8 cellular contexts compared by ENCODE assay signal in genomic region chr1:70034403-70034802, GRCh38.
DNase-seq lines count a peak whose midpoint lies in the region; ATAC-seq and TF ChIP-seq lines count a peak whose summit lies in the region.

No MANE protein-coding gene starts in this region.

- WGBS in esophagus squamous epithelium, 2 donors = 47 to 50% methylated on average over 3 of the region's 3 CpGs

- H3K9ac ChIP-seq in HCT116 (ENCODE audit: low read length) = no peak overlapping the region

- H3K79me2 ChIP-seq in HCT116 (ENCODE audit: insufficient read depth, low read length) = no peaks in the 10 kb centered on the region
- H3K79me2 ChIP-seq in osteoblast (ENCODE audit: insufficient read depth, low read length) = no peaks in the 10 kb centered on the region

- H3K9me2 ChIP-seq in HCT116 (ENCODE audit: insufficient read depth) = no peaks in the 10 kb centered on the region

- H3K36me3 Mint-ChIP-seq in brain = peaks cover 16% of the 10 kb centered on the region

- TF ChIP-seq RAD21 in HCT116 (IDR thresholded peaks at IDR 0.05; ENCODE audit: low read depth) = peak; percentile 71

- H3K9me3 ChIP-seq in HCT116 (ENCODE audit: control insufficient read depth in 1 of 2, insufficient read depth in 1 of 2, low read depth in 1 of 2, low read length in 2 of 2) = no peaks in the 10 kb centered on the region
- H3K9me3 ChIP-seq in osteoblast (ENCODE audit: low read depth, low read length) = no peaks in the 10 kb centered on the region
- no peaks in the 10 kb centered on the region for H3K9me3 ChIP-seq in esophagus squamous epithelium

- no peaks in the 10 kb centered on the region for H3K36me3 ChIP-seq in HCT116 (ENCODE audit: control insufficient read depth in 1 of 2, insufficient read depth in 2 of 2, low read length in 2 of 2)
- H3K36me3 ChIP-seq in osteoblast (ENCODE audit: insufficient read depth, low read length) = no peaks in the 10 kb centered on the region
- H3K36me3 ChIP-seq in esophagus squamous epithelium = no peaks in the 10 kb centered on the region

- no peaks in the 10 kb centered on the region for H3K9me3 Mint-ChIP-seq in brain

- H3K4me2 ChIP-seq in HCT116 (ENCODE audit: low read length) (peak overlapping the region; percentile 19; the same call in 1 of the 2 replicates), osteoblast (ENCODE audit: insufficient read depth, low read length) (no peak overlapping the region)

- POLR2A ChIA-PET in HCT116 (lab: Charles Lee) = interaction anchor here (0.8 kb wide), 1 partner anchor 8 kb away, joined by 3 read pairs; no protein-coding TSS in a partner anchor

- no peak overlapping the region for H3K4me3 Mint-ChIP-seq in brain

- no peaks in the 10 kb centered on the region for H3K27me3 Mint-ChIP-seq in brain

- DNase-seq in HCT116 (ENCODE audit: low read depth, low spot score) (peak; percentile 29), NCI-H345 treated with DMSO at 0.1 percent for 48 hours (lab: John Stamatoyannopoulos, UW; ENCODE audit: unreplicated experiment) (peak; percentile 78), osteoblast (ENCODE audit: insufficient read length, low spot score, missing footprints) (no peak), hypothalamus (lab: John Stamatoyannopoulos, UW) (no peak), RPMI8226 (no peak), esophagus squamous epithelium (lab: John Stamatoyannopoulos, UW) (no peak)
- DNase-seq in activated CD8-positive, alpha-beta memory T cell treated with anti-CD3 and anti-CD28 coated beads for 24 hours = no peak

- BruUV-seq in HCT116 (replicated peaks; lab: Mats Ljungman, UMichigan) = no TSS peak

- ATAC-seq in HCT116 = peak; percentile 78

- H3K27ac ChIP-seq in HCT116 (ENCODE audit: low read depth, low read length) (no peak overlapping the region), osteoblast (ENCODE audit: low read depth, low read length) (no peak overlapping the region), esophagus squamous epithelium (no peak overlapping the region)

- no peaks in the 10 kb centered on the region for H3K4me1 Mint-ChIP-seq in brain

- TF ChIP-seq CTCF in HCT116 (IDR thresholded peaks at IDR 0.05 in 2 of 3, conservative IDR thresholded peaks at IDR 0.05 in 1 of 3; ENCODE audit: borderline replicate concordance in 1 of 3, insufficient read depth in 1 of 3, low read depth in 2 of 3, low read length in 2 of 3) (peak; percentile 39 to 50 (median 42); a peak in 5 of 6 replicates), brain (conservative IDR thresholded peaks at IDR 0.05) (peak; percentile 12 to 43), osteoblast (IDR thresholded peaks at IDR 0.05; ENCODE audit: extremely low read depth, low read depth, low read length) (peak; percentile 65), esophagus squamous epithelium (IDR thresholded peaks at IDR 0.05) (no peak)

- intact Hi-C loops in HCT116 (cut with micrococcal nuclease) = loop anchor here (10.0 kb wide), 1 partner anchor 660 kb away; no protein-coding TSS in a partner anchor
- intact Hi-C loops in esophagus squamous epithelium (cut with DNase I) = no loop called here

- no peak overlapping the region for H3K27ac Mint-ChIP-seq in brain

- H2AFZ ChIP-seq in HCT116 (ENCODE audit: low read depth, low read length, poor library complexity, severe bottlenecking) (peak overlapping the region; percentile 24), osteoblast (ENCODE audit: low read length) (no peak overlapping the region)

- RAD21 ChIA-PET in HCT116 (lab: Charles Lee; ENCODE audit: low non-redundant PET in 1 of 2, low total read pairs in 2 of 2, uncharacterized antibody in 2 of 2, unreplicated experiment in 2 of 2) = no interaction called here

- CTCF ChIA-PET in HCT116 (lab: Charles Lee) = interaction anchor here (0.7 kb wide), 1 partner anchor 108 kb away, joined by 3 read pairs; no protein-coding TSS in a partner anchor

- H3K4me1 ChIP-seq in HCT116 (ENCODE audit: control insufficient read depth in 1 of 2, insufficient read depth in 2 of 2, low read length in 2 of 2) (no peaks in the 10 kb centered on the region; a peak in 1 of 4 replicates), osteoblast (ENCODE audit: insufficient read depth, low read length) (peaks cover 3% of the 10 kb centered on the region), esophagus squamous epithelium (no peaks in the 10 kb centered on the region)

- no peak for TF ChIP-seq POLR2A in HCT116 (IDR thresholded peaks at IDR 0.05; ENCODE audit: borderline replicate concordance, extremely low read depth, insufficient read depth, insufficient read length)
- no peak for TF ChIP-seq POLR2A in esophagus squamous epithelium (IDR thresholded peaks at IDR 0.05)

- H3K27me3 ChIP-seq in HCT116 (ENCODE audit: insufficient read depth, low read length) (peaks cover 15% of the 10 kb centered on the region; the same call in 1 of the 2 replicates), osteoblast (ENCODE audit: insufficient read depth, low read length) (no peaks in the 10 kb centered on the region), esophagus squamous epithelium (no peaks in the 10 kb centered on the region)

- H4K20me1 ChIP-seq in HCT116 (ENCODE audit: insufficient read depth) = no peaks in the 10 kb centered on the region
- H4K20me1 ChIP-seq in osteoblast (ENCODE audit: insufficient read depth, low read length) = no peaks in the 10 kb centered on the region

- H3K4me3 ChIP-seq in HCT116 (replicated peaks in 1 of 2; ENCODE audit: low read depth in 1 of 2, low read length in 2 of 2) = no peak overlapping the region
- H3K4me3 ChIP-seq in osteoblast (ENCODE audit: insufficient read depth, low read length) = no peak overlapping the region
- no peak overlapping the region for H3K4me3 ChIP-seq in esophagus squamous epithelium

TF ChIP-seq in HCT116, 20 proteins besides CTCF, POLR2A, EP300 and RAD21:
- TF ChIP-seq EGR1 (IDR thresholded peaks at IDR 0.05; ENCODE audit: low read depth) (no peak), MAX (IDR thresholded peaks at IDR 0.05) (no peak), ZFX (IDR thresholded peaks at IDR 0.05) (no peak), ZNF274 (IDR thresholded peaks at IDR 0.05; ENCODE audit: low read depth, low read length) (no peak), EZH2phosphoT487 (IDR thresholded peaks at IDR 0.05; ENCODE audit: borderline replicate concordance) (no peak), SIN3A (IDR thresholded peaks at IDR 0.05; ENCODE audit: low read depth) (no peak)
- TF ChIP-seq, protein P1, sequence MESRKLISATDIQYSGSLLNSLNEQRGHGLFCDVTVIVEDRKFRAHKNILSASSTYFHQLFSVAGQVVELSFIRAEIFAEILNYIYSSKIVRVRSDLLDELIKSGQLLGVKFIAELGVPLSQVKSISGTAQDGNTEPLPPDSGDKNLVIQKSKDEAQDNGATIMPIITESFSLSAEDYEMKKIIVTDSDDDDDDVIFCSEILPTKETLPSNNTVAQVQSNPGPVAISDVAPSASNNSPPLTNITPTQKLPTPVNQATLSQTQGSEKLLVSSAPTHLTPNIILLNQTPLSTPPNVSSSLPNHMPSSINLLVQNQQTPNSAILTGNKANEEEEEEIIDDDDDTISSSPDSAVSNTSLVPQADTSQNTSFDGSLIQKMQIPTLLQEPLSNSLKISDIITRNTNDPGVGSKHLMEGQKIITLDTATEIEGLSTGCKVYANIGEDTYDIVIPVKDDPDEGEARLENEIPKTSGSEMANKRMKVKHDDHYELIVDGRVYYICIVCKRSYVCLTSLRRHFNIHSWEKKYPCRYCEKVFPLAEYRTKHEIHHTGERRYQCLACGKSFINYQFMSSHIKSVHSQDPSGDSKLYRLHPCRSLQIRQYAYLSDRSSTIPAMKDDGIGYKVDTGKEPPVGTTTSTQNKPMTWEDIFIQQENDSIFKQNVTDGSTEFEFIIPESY (IDR thresholded peaks at IDR 0.05; ENCODE audit: extremely low read depth, insufficient replicate concordance, low read length) = no peak

Comparison
In these comparisons a context has a peak if more than half of its experiments do, and no peak if none do; other contexts are left out.
1. DNase-seq: peak in HCT116 (single experiment) and NCI-H345 treated with DMSO at 0.1 percent for 48 hours (single experiment); none in osteoblast (single experiment), hypothalamus (0 of 51), RPMI8226 (single experiment), esophagus squamous epithelium (single experiment) and activated CD8-positive, alpha-beta memory T cell treated with anti-CD3 and anti-CD28 coated beads for 24 hours (single experiment).
2. CTCF ChIP-seq: peak in HCT116 (3 of 3), brain (2 of 2) and osteoblast (single experiment); none in esophagus squamous epithelium (0 of 6).